Comparison of ENCODE assay signal across 33 cellular contexts in the genomic region with DNA sequence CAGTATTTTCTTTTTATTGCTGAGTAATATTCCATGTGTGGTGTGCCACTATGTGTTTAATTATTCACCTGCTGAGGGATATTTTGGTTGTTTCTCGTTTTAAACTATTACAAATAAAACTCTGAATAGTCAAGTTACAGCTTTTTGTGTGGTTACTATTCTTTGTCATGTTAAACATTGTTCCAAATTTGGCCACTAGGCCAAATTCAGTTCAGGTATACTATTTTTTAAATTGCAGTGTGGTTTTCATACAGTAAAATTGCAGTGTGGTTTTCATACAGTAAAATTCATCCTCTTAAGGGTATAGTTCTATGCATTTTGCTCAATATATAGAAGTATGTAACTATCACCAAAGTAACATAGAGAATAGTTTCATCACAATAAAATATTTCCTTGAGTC.
"Had no signal": no experiment of that assay in that cellular context is flagged by ENCODE, and none has a peak within 500 bp of the region (broad histone marks: within the 10 kb centered on the region; RNA-seq: fewer than 3 reads in every experiment).

No MANE protein-coding gene starts in this region.

- H3K4me3 ChIP-seq: pancreas, psoas muscle, right atrium auricular region, stomach, thyroid gland, upper lobe of right lung had no signal

- H3K36me3 Mint-ChIP-seq: naive B cell had no signal

- H3K27ac ChIP-seq: pancreas, psoas muscle, right atrium auricular region, stomach, thyroid gland, upper lobe of right lung, WERI-Rb-1 had no signal

- H3K27me3 Mint-ChIP-seq: dendritic cell treated with granulocyte-macrophage colony-stimulating factor and Interleukin-4, amounts not matched to agents 40 ng/mL and 50 ng/mL, for 4 days had no signal

- H3K4me1 Mint-ChIP-seq: nephron progenitor cell had no signal

- H3K27ac Mint-ChIP-seq: activated T-helper 1 cell treated with anti-CD3 and anti-CD28 coated beads, Interleukin-12 subunit alpha, Interleukin-12 subunit beta, Interleukin-2, Interleukin-4 antibody, amounts not matched to agents 30 ng/mL and 10 ng/mL and 1 ng/mL, durations not matched to agents 14 hours and 24 hours and 36 hours; dendritic cell treated with granulocyte-macrophage colony-stimulating factor and Interleukin-4, amounts not matched to agents 40 ng/mL and 50 ng/mL, for 4 days; naive B cell; nephron progenitor cell; stimulated activated naive B cell treated with anti-CD40 and anti-IgM and Interleukin-4, amounts not matched to agents 10 μg/mL and 1 μg/mL and 100 μg/mL, for 72 hours; T-helper 1 cell treated with Interleukin-12 subunit alpha and Interleukin-12 subunit beta and Interleukin-4 antibody, amounts not matched to agents 30 μg/mL and 1 μg/mL, for 36 hours had no signal

- ATAC-seq: activated CD4-positive, CD25-positive, alpha-beta regulatory T cell treated with anti-CD3 and anti-CD28 coated beads, Interleukin-2, amount 50 U/mL, for 24 hours; left colon; pancreas; psoas muscle; stimulated activated naive B cell treated with anti-CD40 and anti-IgM and Interleukin-4, amounts not matched to agents 10 μg/mL and 1 μg/mL and 100 μg/mL, for 72 hours; upper lobe of right lung had no signal

- H3K4me1 ChIP-seq: pancreas, psoas muscle, right atrium auricular region, stomach, thyroid gland, upper lobe of right lung had no signal

- H3K27me3 ChIP-seq: pancreas, right atrium auricular region, stomach, thyroid gland, upper lobe of right lung had no signal

- DNase-seq: activated CD4-positive, alpha-beta T cell treated with anti-CD3 and anti-CD28 coated beads for 48 hours; activated CD4-positive, alpha-beta T cell treated with anti-CD3 and anti-CD28 coated beads, Interleukin-2, amount 50 U/mL, for 48 hours; activated CD8-positive, alpha-beta memory T cell treated with anti-CD3 and anti-CD28 coated beads, Interleukin-2, amount 50 U/mL, for 4 hours; activated gamma-delta T cell treated with Interleukin-2 at 50 U/mL for 16 hours; activated naive CD4-positive, alpha-beta T cell treated with anti-CD3 and anti-CD28 coated beads, Interleukin-2, amount 50 U/mL, for 16 hours; activated T-cell treated with anti-CD3 and anti-CD28 coated beads, Interleukin-2, amount 50 U/mL, for 1 hour; amniotic stem cell; central memory CD4-positive, alpha-beta T cell; effector CD8-positive, alpha-beta T cell; erythroblast; head of caudate nucleus; hippocampal formation; kidney; left colon; mammary epithelial cell; naive B cell; nephron progenitor cell; nucleus accumbens; pancreas; psoas muscle; stimulated activated CD4-positive, alpha-beta T cell treated with anti-CD3 and anti-CD28 coated beads, Interleukin-15, amount 100 ng/mL, for 24 hours; stimulated activated CD4-positive, alpha-beta T cell treated with anti-CD3 and anti-CD28 coated beads, Interleukin-2, amount 100 ng/mL, for 24 hours; stimulated activated naive B cell treated with anti-CD40 and anti-IgM and Interleukin-4, amounts not matched to agents 10 μg/mL and 1 μg/mL and 100 μg/mL, for 72 hours; stomach; T-helper 9 cell; thyroid gland; upper lobe of right lung; WERI-Rb-1 had no signal

- H3K4me3 Mint-ChIP-seq: activated T-helper 1 cell treated with anti-CD3 and anti-CD28 coated beads, Interleukin-12 subunit alpha, Interleukin-12 subunit beta, Interleukin-2, Interleukin-4 antibody, amounts not matched to agents 30 ng/mL and 10 ng/mL and 1 ng/mL, durations not matched to agents 14 hours and 24 hours and 36 hours; dendritic cell treated with granulocyte-macrophage colony-stimulating factor and Interleukin-4, amounts not matched to agents 40 ng/mL and 50 ng/mL, for 4 days; naive B cell; nephron progenitor cell; stimulated activated naive B cell treated with anti-CD40 and anti-IgM and Interleukin-4, amounts not matched to agents 10 μg/mL and 1 μg/mL and 100 μg/mL, for 72 hours; T-helper 1 cell treated with Interleukin-12 subunit alpha and Interleukin-12 subunit beta and Interleukin-4 antibody, amounts not matched to agents 30 μg/mL and 1 μg/mL, for 36 hours had no signal
